ENCODE assay signal across 1 cellular context in genomic region chr5:126354012-126354856, GRCh38.
TF ChIP-seq lines count a peak whose summit lies in the region.

No MANE protein-coding gene starts in this region.

TF ChIP-seq in GM12878, 131 proteins besides CTCF, POLR2A, EP300 and RAD21 (continued from another document):
- TF ChIP-seq ELK1 (IDR thresholded peaks at IDR 0.05; ENCODE audit: low read depth, low read length) = no peak
- no peak for TF ChIP-seq BACH1 (IDR thresholded peaks at IDR 0.05; ENCODE audit: borderline replicate concordance)
- TF ChIP-seq PRDM15 (CRISPR knock-in tag; IDR thresholded peaks at IDR 0.05) = no peak
- TF ChIP-seq WRNIP1 (IDR thresholded peaks at IDR 0.05; ENCODE audit: borderline replicate concordance, low read depth, low read length) = no peak
- peak; percentile 93 for TF ChIP-seq SMC3 (IDR thresholded peaks at IDR 0.05; ENCODE audit: borderline replicate concordance, low read length)
- no peak for TF ChIP-seq IKZF1 (conservative IDR thresholded peaks at IDR 0.05)
- TF ChIP-seq TAF1 (IDR thresholded peaks at IDR 0.05; ENCODE audit: borderline replicate concordance, low read depth, low read length) = no peak
- TF ChIP-seq CUX1 (IDR thresholded peaks at IDR 0.05; ENCODE audit: insufficient replicate concordance, low read depth, low read length) = no peak
- peak; percentile 57 for TF ChIP-seq SKIL (IDR thresholded peaks at IDR 0.05; ENCODE audit: low read depth, poor library complexity, severe bottlenecking)
